In genomic region chr15:22978691-22979068, GRCh38 we compare ENCODE assay signal across 8 cellular contexts. TPM values are rescaled to one million over a fixed set of nuclear protein-coding genes. Genes with fewer than 3 reads are reported as not detected.
DNase-seq lines count a peak whose midpoint lies in the region; ATAC-seq and TF ChIP-seq lines count a peak whose summit lies in the region.

No MANE protein-coding gene starts in this region.

- H3K4me1 ChIP-seq in iPS-18a (ENCODE audit: control insufficient read depth, low read depth, low read length): no peaks in the 10 kb centered on the region
- peaks cover 3 to 25% (median 16%) of the 10 kb centered on the region in 5 donors for H3K4me1 ChIP-seq in subcutaneous abdominal adipose tissue (ENCODE audit: control insufficient read depth in 5 of 5, insufficient read depth in 5 of 5, low read length in 5 of 5)

- TF ChIP-seq CTCF in activated CD8-positive, alpha-beta T cell treated with anti-CD3 and anti-CD28 coated beads for 36 hours (IDR thresholded peaks at IDR 0.05): no peak

- peaks cover 4% of the 10 kb centered on the region for H3K36me3 Mint-ChIP-seq in T-helper 2 cell treated with Interferon-gamma antibody and Interleukin-4, amounts not matched to agents 5 μg/mL and 100 μg/mL, for 36 hours (ENCODE audit: low read depth)
- H3K36me3 Mint-ChIP-seq in activated CD8-positive, alpha-beta T cell treated with anti-CD3 and anti-CD28 coated beads for 36 hours (ENCODE audit: low read depth): no peaks in the 10 kb centered on the region

- H3K36me3 ChIP-seq in iPS-18a (ENCODE audit: control insufficient read depth, low read depth, low read length) (no peaks in the 10 kb centered on the region), subcutaneous abdominal adipose tissue (ENCODE audit: control insufficient read depth in 5 of 5, insufficient read depth in 5 of 5, low read length in 5 of 5) (no peaks in the 10 kb centered on the region)

- peaks cover 12% of the 10 kb centered on the region for H3K4me1 Mint-ChIP-seq in T-helper 2 cell treated with Interferon-gamma antibody and Interleukin-4, amounts not matched to agents 5 μg/mL and 100 μg/mL, for 36 hours (ENCODE audit: low read depth)
- H3K4me1 Mint-ChIP-seq in activated CD8-positive, alpha-beta T cell treated with anti-CD3 and anti-CD28 coated beads for 36 hours (ENCODE audit: low read depth): peaks cover 4% of the 10 kb centered on the region

- no peak for DNase-seq in T-helper 2 cell treated with Interferon-gamma antibody and Interleukin-4, amounts not matched to agents 5 μg/mL and 100 μg/mL, for 36 hours (ENCODE audit: low spot score)
- no peak for DNase-seq in T-helper 2 cell
- DNase-seq in activated CD8-positive, alpha-beta T cell treated with anti-CD3 and anti-CD28 coated beads for 36 hours: no peak
- DNase-seq in GM19238 (ENCODE audit: insufficient read length, low spot score): no peak
- no peak for DNase-seq in SKM-1 (lab: John Stamatoyannopoulos, UW; ENCODE audit: unreplicated experiment)
- DNase-seq in NCI-H1092 (lab: John Stamatoyannopoulos, UW): no peak

- H3K9me3 Mint-ChIP-seq in T-helper 2 cell treated with Interferon-gamma antibody and Interleukin-4, amounts not matched to agents 5 μg/mL and 100 μg/mL, for 36 hours: no peaks in the 10 kb centered on the region
- H3K9me3 Mint-ChIP-seq in activated CD8-positive, alpha-beta T cell treated with anti-CD3 and anti-CD28 coated beads for 36 hours: no peaks in the 10 kb centered on the region

- no peak overlapping the region for H3K27ac ChIP-seq in iPS-18a (ENCODE audit: low read length)
- H3K27ac ChIP-seq in subcutaneous abdominal adipose tissue (ENCODE audit: low read depth, low read length): no peak overlapping the region

- CTCF ChIA-PET in activated CD8-positive, alpha-beta T cell treated with anti-CD3 and anti-CD28 coated beads for 36 hours (lab: Charles Lee): no interaction called here

- no peak for ATAC-seq in activated CD8-positive, alpha-beta T cell treated with anti-CD3 and anti-CD28 coated beads for 36 hours

- peaks cover 42% of the 10 kb centered on the region for H3K27me3 ChIP-seq in iPS-18a (ENCODE audit: control insufficient read depth, insufficient read depth, low read length)
- H3K27me3 ChIP-seq in subcutaneous abdominal adipose tissue (ENCODE audit: control insufficient read depth in 5 of 5, insufficient read depth in 4 of 5, low read length in 5 of 5): no peaks in the 10 kb centered on the region

- no peaks in the 10 kb centered on the region for H3K9me3 ChIP-seq in iPS-18a (ENCODE audit: control insufficient read depth, low read depth, low read length)
- no peaks in the 10 kb centered on the region for H3K9me3 ChIP-seq in subcutaneous abdominal adipose tissue (ENCODE audit: control insufficient read depth in 5 of 5, low read length in 5 of 5)

- H3K9ac ChIP-seq in iPS-18a (ENCODE audit: low read length) (no peak overlapping the region), subcutaneous abdominal adipose tissue (ENCODE audit: low read length in 5 of 5) (peak overlapping the region in 4 of 5 donors; percentile 18 to 92 (median 86))

- H3K27me3 Mint-ChIP-seq in T-helper 2 cell treated with Interferon-gamma antibody and Interleukin-4, amounts not matched to agents 5 μg/mL and 100 μg/mL, for 36 hours (ENCODE audit: low read depth): peaks cover 23% of the 10 kb centered on the region
- H3K27me3 Mint-ChIP-seq in activated CD8-positive, alpha-beta T cell treated with anti-CD3 and anti-CD28 coated beads for 36 hours: peaks cover 13% of the 10 kb centered on the region

- H3K4me3 ChIP-seq in iPS-18a (ENCODE audit: low read length): peak overlapping the region; percentile 79
- peak overlapping the region; percentile 48 to 99 (median 86) for H3K4me3 ChIP-seq in subcutaneous abdominal adipose tissue (ENCODE audit: low read depth in 1 of 5, low read length in 5 of 5)

- intact Hi-C loops in activated CD8-positive, alpha-beta T cell treated with anti-CD3 and anti-CD28 coated beads for 36 hours (cut with micrococcal nuclease): loop anchor here (10.0 kb wide), 1 partner anchor 56 kb away; the partner anchor contains the start of gene TUBGCP5

- POLR2A ChIA-PET in activated CD8-positive, alpha-beta T cell treated with anti-CD3 and anti-CD28 coated beads for 36 hours (lab: Charles Lee): no interaction called here

- no peak overlapping the region for H3K27ac Mint-ChIP-seq in T-helper 2 cell treated with Interferon-gamma antibody and Interleukin-4, amounts not matched to agents 5 μg/mL and 100 μg/mL, for 36 hours
- no peak overlapping the region for H3K27ac Mint-ChIP-seq in activated CD8-positive, alpha-beta T cell treated with anti-CD3 and anti-CD28 coated beads for 36 hours

- peak overlapping the region; percentile 94 for H3K4me3 Mint-ChIP-seq in T-helper 2 cell treated with Interferon-gamma antibody and Interleukin-4, amounts not matched to agents 5 μg/mL and 100 μg/mL, for 36 hours
- H3K4me3 Mint-ChIP-seq in activated CD8-positive, alpha-beta T cell treated with anti-CD3 and anti-CD28 coated beads for 36 hours: peak overlapping the region; percentile 82

RNA-seq across cellular contexts. Expression of gene CYFIP1, which starts 1.5 kb away (rescaled TPM):
- 10 to 100 TPM; 10.4 to 11.6 TPM for total RNA-seq in activated CD8-positive, alpha-beta T cell treated with anti-CD3 and anti-CD28 coated beads for 36 hours
